In the genomic region with DNA sequence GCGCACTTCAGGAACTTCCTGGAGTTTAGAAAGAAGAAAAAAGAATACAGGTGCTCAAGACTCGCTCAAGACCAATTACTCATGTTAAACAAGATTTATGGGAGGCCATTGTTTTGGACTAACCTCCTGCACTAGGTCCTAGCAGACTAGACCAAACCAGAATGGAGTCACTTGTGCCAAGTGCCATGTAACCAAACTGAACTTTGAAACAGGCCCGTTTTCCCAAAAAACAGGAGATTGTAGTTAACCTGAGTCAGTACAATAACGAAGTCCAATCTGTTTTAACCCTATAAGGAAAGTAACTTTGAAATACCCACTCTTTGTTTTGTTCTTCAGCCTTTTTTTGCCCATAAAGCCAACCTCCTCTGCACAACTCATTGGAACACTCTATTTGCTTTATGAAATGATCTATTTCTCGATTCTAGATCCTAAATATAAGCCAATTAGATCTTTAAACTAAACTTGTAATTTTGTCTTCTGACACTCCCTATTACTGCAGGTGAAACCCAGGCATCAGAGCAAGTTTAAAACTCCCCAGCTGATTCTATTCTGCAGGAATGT, we compare ENCODE assay signal across 8 cellular contexts. TPM values are rescaled to one million over a fixed set of nuclear protein-coding genes. Genes with fewer than 3 reads are reported as not detected.
DNase-seq lines count a peak whose midpoint lies in the region; ATAC-seq and TF ChIP-seq lines count a peak whose summit lies in the region.

No MANE protein-coding gene starts in this region.

- H3K27me3 ChIP-seq in heart right ventricle (no peaks in the 10 kb centered on the region), brain microvascular endothelial cell (replicated peaks) (no peaks in the 10 kb centered on the region), mononuclear cell (ENCODE audit: insufficient read depth, low read length) (no peaks in the 10 kb centered on the region), aorta (ENCODE audit: control insufficient read depth in 1 of 2, insufficient read depth in 2 of 2, low read length in 1 of 2) (no peaks in the 10 kb centered on the region)

- H3K4me1 ChIP-seq in heart right ventricle: peaks cover 0 to 34% (median 20%) of the 10 kb centered on the region in 9 donors
- H3K4me1 ChIP-seq in mononuclear cell (ENCODE audit: insufficient read depth, low read length): peaks cover 29% of the 10 kb centered on the region
- no peaks in the 10 kb centered on the region for H3K4me1 ChIP-seq in aorta (ENCODE audit: control insufficient read depth in 1 of 2, insufficient read depth in 2 of 2, low read length in 2 of 2)

- intact Hi-C loops in heart right ventricle (cut with DNase I) (loop anchor here in 9 of 10 donors (5.0 to 10.0 kb wide), 6 partner anchors 42 to 317 kb away; a partner anchor contains a TSS), Right ventricle myocardium superior (cut with DNase I) (no loop called here), aorta (cut with DNase I) (loop anchor here (5.0 to 10.0 kb wide), 2 partner anchors 182 to 315 kb away; a partner anchor contains a TSS)

- DNase-seq in heart right ventricle: no peak
- no peak for DNase-seq in Right ventricle myocardium superior
- no peak for DNase-seq in brain microvascular endothelial cell
- no peak for DNase-seq in aorta
- no peak for DNase-seq in NCI-H1105 treated with DMSO at 0.1 percent for 48 hours (lab: John Stamatoyannopoulos, UW)
- DNase-seq in activated CD4-positive, CD25-positive, alpha-beta regulatory T cell (lab: John Stamatoyannopoulos, UW): no peak
- no peak for DNase-seq in stimulated activated CD4-positive, alpha-beta T cell treated with anti-CD3 and anti-CD28 coated beads, Interleukin-4, amount 100 ng/mL, for 4 hours

- ATAC-seq in heart right ventricle: no peak
- ATAC-seq in Right ventricle myocardium superior (ENCODE audit: poor library complexity): no peak
- ATAC-seq in aorta (ENCODE audit: low FRiP score): no peak

- in situ Hi-C loops in brain microvascular endothelial cell (cut with HindIII; ENCODE audit: low pct_ligation_motif_present, low sequenced_read_pairs): no loop called here

- H3K9me3 ChIP-seq in heart right ventricle: no peaks in the 10 kb centered on the region
- no peaks in the 10 kb centered on the region for H3K9me3 ChIP-seq in mononuclear cell (ENCODE audit: low read depth, low read length)
- H3K9me3 ChIP-seq in aorta (ENCODE audit: control insufficient read depth, low read length): no peaks in the 10 kb centered on the region

- no peaks in the 10 kb centered on the region for H3K36me3 ChIP-seq in heart right ventricle
- H3K36me3 ChIP-seq in brain microvascular endothelial cell (replicated peaks): no peaks in the 10 kb centered on the region
- H3K36me3 ChIP-seq in aorta (ENCODE audit: control insufficient read depth in 1 of 2, insufficient read depth in 2 of 2, low read length in 1 of 2): no peaks in the 10 kb centered on the region

- peak overlapping the region; percentile 40 to 93 (median 89) for H3K27ac ChIP-seq in heart right ventricle
- H3K27ac ChIP-seq in brain microvascular endothelial cell: peak overlapping the region; percentile 67
- H3K27ac ChIP-seq in aorta (ENCODE audit: low read depth in 1 of 2, low read length in 2 of 2): no peak overlapping the region

- peak overlapping the region; percentile 77 to 98 (median 86) for H3K4me3 ChIP-seq in heart right ventricle
- H3K4me3 ChIP-seq in brain microvascular endothelial cell (ENCODE audit: low read depth, low read length): peak overlapping the region; percentile 81
- H3K4me3 ChIP-seq in mononuclear cell (ENCODE audit: low read length): peak overlapping the region; percentile 72
- peak overlapping the region; percentile 67 to 71 for H3K4me3 ChIP-seq in aorta (ENCODE audit: low read length in 2 of 2)

- TF ChIP-seq CTCF in heart right ventricle (IDR thresholded peaks at IDR 0.05) (no peak), brain microvascular endothelial cell (IDR thresholded peaks at IDR 0.05; ENCODE audit: low read depth, low read length, missing control alignments) (no peak)

- WGBS in heart right ventricle, 2 donors: 95 to 96% methylated on average over 5 of the region's 5 CpGs
- WGBS in aorta, 2 donors: 91 to 92% methylated on average over 5 of the region's 5 CpGs

RNA-seq across cellular contexts. Expression of a gene that starts 0.7 kb away (rescaled TPM):
- total RNA-seq in heart right ventricle (10 to 100 TPM; 53.5 to 78.8 (median 56.8) TPM), Right ventricle myocardium superior (56.9 TPM), mononuclear cell (2.8 TPM), aorta (10 to 100 TPM; 21.3 to 31.3 TPM)
- polyA plus RNA-seq in heart right ventricle (10 to 100 TPM; 51.2 to 88.4 TPM), aorta (10 to 100 TPM; 31.2 to 62.0 TPM)

Comparison
In these comparisons a context has a peak if more than half of its experiments do, and no peak if none do; other contexts are left out.
1. H3K27ac ChIP-seq: peak in heart right ventricle (10 of 10) and brain microvascular endothelial cell (single experiment); none in aorta (0 of 2).
2. Peak in every context shown above with its lines, with median percentiles within 50 percentile points of each other: H3K4me3 ChIP-seq.